13 cellular contexts compared by ENCODE assay signal in genomic region chr7:12951397-12951801, GRCh38.
DNase-seq lines count a peak whose midpoint lies in the region; ATAC-seq and TF ChIP-seq lines count a peak whose summit lies in the region.
"Had no signal": no experiment of that assay in that cellular context is flagged by ENCODE, and none has a peak within 500 bp of the region (broad histone marks: within the 10 kb centered on the region; RNA-seq: fewer than 3 reads in every experiment).

No MANE protein-coding gene starts in this region.

- no peak for TF ChIP-seq CTCF in cardiac fibroblast (IDR thresholded peaks at IDR 0.05; ENCODE audit: low read depth, low read length)

- peak; percentile 16 for DNase-seq in AG20443 (ENCODE audit: low spot score)
- peak; percentile 89 for DNase-seq in LHCN-M2 (ENCODE audit: low read depth)
- peak; percentile 46 to 76 for DNase-seq in cardiac fibroblast (ENCODE audit: low read depth in 2 of 2)
- peak; percentile 78 for DNase-seq in mesenchymal stem cell
- no peak for DNase-seq in effector CD8-positive, alpha-beta T cell (lab: John Stamatoyannopoulos, UW)
- DNase-seq in CD8-positive, alpha-beta memory T cell: no peak
- DNase-seq in NCI-H2081 (lab: John Stamatoyannopoulos, UW): no peak
- DNase-seq: NCI-H748 treated with DMSO at 0.1 percent for 48 hours; stimulated activated CD4-positive, alpha-beta T cell treated with anti-CD3 and anti-CD28 coated beads, Interleukin-12 subunit alpha, Interleukin-12 subunit beta, amount 100 ng/mL, for 4 hours; stimulated activated naive B cell treated with anti-CD40 and anti-IgM and Interleukin-4, amounts not matched to agents 10 μg/mL and 1 μg/mL and 100 μg/mL, for 72 hours; T-helper 17 cell had no signal

- H3K27ac ChIP-seq in mesenchymal stem cell (ENCODE audit: low read length, poor library complexity, severe bottlenecking): peak overlapping the region; percentile 80
- H3K27ac ChIP-seq in CD8-positive, alpha-beta memory T cell (ENCODE audit: low read depth, low read length): no peak overlapping the region

- no peak for ATAC-seq in GM21423 (IDR thresholded peaks at IDR 0.05; ENCODE audit: unreplicated experiment)
- ATAC-seq: stimulated activated naive B cell treated with anti-CD40 and anti-IgM and Interleukin-4, amounts not matched to agents 10 μg/mL and 1 μg/mL and 100 μg/mL, for 72 hours; T-helper 17 cell had no signal

- H4K8ac ChIP-seq in mesenchymal stem cell (ENCODE audit: low read length): no peak overlapping the region

- H3K23ac ChIP-seq in mesenchymal stem cell (ENCODE audit: low read length in 2 of 2): no peak overlapping the region

- H2BK120ac ChIP-seq in mesenchymal stem cell (ENCODE audit: low read depth, low read length): no peak overlapping the region

- H3K9me3 Mint-ChIP-seq in CD8-positive, alpha-beta memory T cell: no peaks in the 10 kb centered on the region
- H3K9me3 Mint-ChIP-seq: stimulated activated naive B cell treated with anti-CD40 and anti-IgM and Interleukin-4, amounts not matched to agents 10 μg/mL and 1 μg/mL and 100 μg/mL, for 72 hours had no signal

- H2BK15ac ChIP-seq in mesenchymal stem cell (ENCODE audit: low read depth, poor library complexity, severe bottlenecking): no peak overlapping the region

- no peak overlapping the region for H2BK5ac ChIP-seq in mesenchymal stem cell (ENCODE audit: low read depth, low read length, poor library complexity, severe bottlenecking)

- H3K4me3 Mint-ChIP-seq in CD8-positive, alpha-beta memory T cell: no peak overlapping the region
- H3K4me3 Mint-ChIP-seq: brain; stimulated activated naive B cell treated with anti-CD40 and anti-IgM and Interleukin-4, amounts not matched to agents 10 μg/mL and 1 μg/mL and 100 μg/mL, for 72 hours; T-helper 17 cell had no signal

- no peaks in the 10 kb centered on the region for H3K36me3 ChIP-seq in mesenchymal stem cell (ENCODE audit: control insufficient read depth in 1 of 2, insufficient read depth in 2 of 2, low read depth in 1 of 2, low read length in 2 of 2)
- H3K36me3 ChIP-seq in CD8-positive, alpha-beta memory T cell (ENCODE audit: insufficient read depth, low read length): no peaks in the 10 kb centered on the region

- H3K9me3 ChIP-seq in mesenchymal stem cell (ENCODE audit: control insufficient read depth, low read length): no peaks in the 10 kb centered on the region
- no peaks in the 10 kb centered on the region for H3K9me3 ChIP-seq in CD8-positive, alpha-beta memory T cell (ENCODE audit: low read length)

- H3K4me1 Mint-ChIP-seq in CD8-positive, alpha-beta memory T cell: no peaks in the 10 kb centered on the region
- H3K4me1 Mint-ChIP-seq: stimulated activated naive B cell treated with anti-CD40 and anti-IgM and Interleukin-4, amounts not matched to agents 10 μg/mL and 1 μg/mL and 100 μg/mL, for 72 hours; T-helper 17 cell had no signal

- 82% methylated on average over 3 of the region's 6 CpGs for WGBS in mesenchymal stem cell

- peaks cover 2% of the 10 kb centered on the region for H3K4me1 ChIP-seq in mesenchymal stem cell (ENCODE audit: control insufficient read depth, insufficient read depth, low read depth, low read length)
- no peaks in the 10 kb centered on the region for H3K4me1 ChIP-seq in CD8-positive, alpha-beta memory T cell (ENCODE audit: insufficient read depth, low read length)

- H3K18ac ChIP-seq in mesenchymal stem cell (ENCODE audit: low read depth in 1 of 2, low read length in 2 of 2): no peak overlapping the region

- H3K14ac ChIP-seq in mesenchymal stem cell (ENCODE audit: low read length in 2 of 2): no peak overlapping the region

- no peak overlapping the region for H2BK12ac ChIP-seq in mesenchymal stem cell (ENCODE audit: low read length in 2 of 2)

- no peaks in the 10 kb centered on the region for H3K79me1 ChIP-seq in mesenchymal stem cell (replicated peaks; ENCODE audit: low read length, poor library complexity, severe bottlenecking)

- no peak overlapping the region for H3K4me3 ChIP-seq in cardiac fibroblast (replicated peaks in 1 of 2; ENCODE audit: low read depth in 2 of 2, low read length in 2 of 2)
- H3K4me3 ChIP-seq in mesenchymal stem cell (ENCODE audit: insufficient read depth in 1 of 2, low read depth in 1 of 2, low read length in 2 of 2): no peak overlapping the region
- H3K4me3 ChIP-seq in CD8-positive, alpha-beta memory T cell (ENCODE audit: low read length): no peak overlapping the region

- POLR2A ChIA-PET in CD8-positive, alpha-beta memory T cell (lab: Charles Lee): no interaction called here

- H3K27me3 ChIP-seq in mesenchymal stem cell (ENCODE audit: control insufficient read depth in 1 of 2, insufficient read depth in 1 of 2, low read length in 2 of 2): no peaks in the 10 kb centered on the region
- no peaks in the 10 kb centered on the region for H3K27me3 ChIP-seq in CD8-positive, alpha-beta memory T cell (ENCODE audit: insufficient read depth, low read length, poor library complexity, severe bottlenecking)

- H4K91ac ChIP-seq in mesenchymal stem cell (ENCODE audit: low read length): no peak overlapping the region

- H3K27me3 Mint-ChIP-seq in CD8-positive, alpha-beta memory T cell: peaks cover 3 to 4% of the 10 kb centered on the region in 2 donors
- H3K27me3 Mint-ChIP-seq: brain; stimulated activated naive B cell treated with anti-CD40 and anti-IgM and Interleukin-4, amounts not matched to agents 10 μg/mL and 1 μg/mL and 100 μg/mL, for 72 hours; T-helper 17 cell had no signal

- H3K4me2 ChIP-seq in mesenchymal stem cell (ENCODE audit: low read length, poor library complexity, severe bottlenecking): no peak overlapping the region

- H3K4ac ChIP-seq in mesenchymal stem cell (ENCODE audit: low read depth in 1 of 2, low read length in 2 of 2): no peak overlapping the region

- H3K9ac ChIP-seq in mesenchymal stem cell (ENCODE audit: low read length): no peak overlapping the region

- no peaks in the 10 kb centered on the region for H3K36me3 Mint-ChIP-seq in CD8-positive, alpha-beta memory T cell
- H3K36me3 Mint-ChIP-seq: brain; stimulated activated naive B cell treated with anti-CD40 and anti-IgM and Interleukin-4, amounts not matched to agents 10 μg/mL and 1 μg/mL and 100 μg/mL, for 72 hours had no signal

- no peak overlapping the region for H2AK5ac ChIP-seq in mesenchymal stem cell (ENCODE audit: low read length, severe bottlenecking)

- CTCF ChIA-PET in CD8-positive, alpha-beta memory T cell (lab: Charles Lee): no interaction called here

- H3K27ac Mint-ChIP-seq in CD8-positive, alpha-beta memory T cell: no peak overlapping the region
- H3K27ac Mint-ChIP-seq: brain; stimulated activated naive B cell treated with anti-CD40 and anti-IgM and Interleukin-4, amounts not matched to agents 10 μg/mL and 1 μg/mL and 100 μg/mL, for 72 hours; T-helper 17 cell had no signal

- no peak overlapping the region for H2AFZ ChIP-seq in mesenchymal stem cell (ENCODE audit: low read depth, low read length)

Comparison
In these comparisons a context has a peak if more than half of its experiments do, and no peak if none do; other contexts are left out.
1. DNase-seq: peak in AG20443 (single experiment), LHCN-M2 (single experiment), cardiac fibroblast (2 of 2) and mesenchymal stem cell (single experiment); none in effector CD8-positive, alpha-beta T cell (single experiment), CD8-positive, alpha-beta memory T cell (0 of 5) and NCI-H2081 (0 of 2).